Comparison of ENCODE assay signal across 18 cellular contexts in the genomic region with DNA sequence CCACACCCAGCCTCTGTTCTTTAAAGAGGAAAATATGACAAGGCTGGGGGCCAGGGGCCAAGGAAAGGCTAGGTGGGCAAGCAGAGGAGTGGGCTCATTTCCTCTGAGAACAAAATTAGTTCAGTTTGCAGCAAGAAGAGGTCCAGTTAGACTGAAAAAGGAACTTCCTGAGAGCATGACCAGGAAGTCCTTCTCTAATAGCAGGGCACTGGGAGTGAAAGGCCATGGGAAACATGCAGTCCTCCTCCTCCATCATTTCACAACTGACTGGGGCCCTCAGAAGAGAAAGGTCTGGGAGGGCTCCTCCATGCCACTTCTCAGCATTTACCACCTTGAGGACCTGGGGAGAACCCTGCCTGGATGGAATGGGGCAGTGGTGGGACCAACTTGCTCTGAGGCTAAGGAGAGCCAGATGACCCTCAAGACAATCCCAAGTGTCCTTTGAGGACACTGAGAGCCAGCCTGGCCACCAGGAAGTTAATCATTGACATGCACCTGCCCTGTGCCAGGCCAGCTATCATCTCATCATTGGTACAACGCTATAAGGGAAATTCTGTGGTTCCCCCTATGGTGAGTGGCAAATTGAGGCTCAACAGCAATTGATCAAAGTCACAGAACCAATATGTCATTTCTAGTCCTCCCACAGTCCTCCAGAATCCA. TPM values are rescaled to one million over a fixed set of nuclear protein-coding genes. Genes with fewer than 3 reads are reported as not detected.
DNase-seq lines count a peak whose midpoint lies in the region; ATAC-seq, FAIRE-seq and TF ChIP-seq lines count a peak whose summit lies in the region.
"Had no signal": no experiment of that assay in that cellular context is flagged by ENCODE, and none has a peak within 500 bp of the region (broad histone marks: within the 10 kb centered on the region; RNA-seq: fewer than 3 reads in every experiment).

No MANE protein-coding gene starts in this region.

- H3K27ac ChIP-seq in right lobe of liver: no peak overlapping the region
- no peak overlapping the region for H3K27ac ChIP-seq in HepG2 (ENCODE audit: extremely low read length, insufficient read depth, low read length)
- no peak overlapping the region for H3K27ac ChIP-seq in left lung
- no peak overlapping the region for H3K27ac ChIP-seq in suprapubic skin

- in situ Hi-C loops in HepG2 (cut with HindIII; ENCODE audit: extremely low pct_ligation_motif_present, low pct_unique_long_range_greater_than_20kb): no loop called here

- H3K4me1 ChIP-seq in right lobe of liver: peaks cover 0 to 6% (median 0%) of the 10 kb centered on the region in 4 donors
- H3K4me1 ChIP-seq in HepG2 (ENCODE audit: insufficient read depth, low read length): no peaks in the 10 kb centered on the region
- peaks cover 5 to 34% of the 10 kb centered on the region in 2 donors for H3K4me1 ChIP-seq in left lung
- H3K4me1 ChIP-seq in suprapubic skin: peaks cover 7% of the 10 kb centered on the region

- TF ChIP-seq POLR2A in right lobe of liver (IDR thresholded peaks at IDR 0.05) (no peak), HepG2 (IDR thresholded peaks at IDR 0.05; ENCODE audit: insufficient read depth in 1 of 2, low read depth in 2 of 2, low read length in 2 of 2) (no peak), suprapubic skin (IDR thresholded peaks at IDR 0.05) (no peak)

- intact Hi-C loops in right lobe of liver (cut with DNase I) (no loop called here), HepG2 (cut with micrococcal nuclease; ENCODE audit: unreplicated experiment) (no loop called here), left lung (cut with DNase I) (no loop called here)

- no peak overlapping the region for H3K4me2 ChIP-seq in HepG2 (ENCODE audit: low read depth, low read length)

- WGBS in right lobe of liver (ENCODE audit: insufficient coverage, low coverage, low lambda C conversion rate, missing lambda C conversion rate): 14% methylated on average over 1 of the region's 1 CpG
- no CpG with 5 or more reads among the region's 1 CpG for WGBS in HepG2 (ENCODE audit: low lambda C conversion rate)
- WGBS in suprapubic skin: 100% methylated on average over 1 of the region's 1 CpG

- DNase-seq in right lobe of liver (no peak), HepG2 (ENCODE audit: low spot score) (no peak), bronchial epithelial cell (ENCODE audit: low read depth) (no peak), left lung (peak in 1 of 2 donors; percentile 31), COR-L47 (lab: John Stamatoyannopoulos, UW) (no peak), suprapubic skin (ENCODE audit: low spot score in 2 of 2) (no peak), cortex of kidney (lab: John Stamatoyannopoulos, UW) (no peak)
- DNase-seq: C1 segment of cervical spinal cord, EL, GOT3, KBM-7, NCI-H1048, NCI-H1436 treated with DMSO at 0.1 percent for 48 hours, NCI-H2081 treated with DMSO at 0.1 percent for 48 hours, NCI-H2227 treated with DMSO at 0.1 percent for 48 hours, NCI-H524 had no signal

- H2AFZ ChIP-seq in HepG2 (ENCODE audit: low read length): no peak overlapping the region

- FAIRE-seq in HepG2 (lab: Jason Lieb, UNC) (no peak), bronchial epithelial cell (lab: Jason Lieb, UNC) (peak; percentile 89)
- FAIRE-seq: A204.1 had no signal

- no peaks in the 10 kb centered on the region for H3K9me3 ChIP-seq in right lobe of liver
- H3K9me3 ChIP-seq in HepG2 (ENCODE audit: low read length): no peaks in the 10 kb centered on the region
- no peaks in the 10 kb centered on the region for H3K9me3 ChIP-seq in left lung
- H3K9me3 ChIP-seq in suprapubic skin: no peaks in the 10 kb centered on the region

- BruUV-seq in HepG2 (replicated peaks; lab: Mats Ljungman, UMichigan): no TSS peak

- H3K36me3 ChIP-seq in right lobe of liver (no peaks in the 10 kb centered on the region), HepG2 (replicated peaks in 1 of 2; ENCODE audit: control insufficient read depth in 1 of 2, insufficient read depth in 2 of 2, low read length in 2 of 2) (no peaks in the 10 kb centered on the region), bronchial epithelial cell (ENCODE audit: control insufficient read depth, insufficient read depth, low read length) (no peaks in the 10 kb centered on the region), left lung (no peaks in the 10 kb centered on the region), suprapubic skin (no peaks in the 10 kb centered on the region)

- ATAC-seq in right lobe of liver: peak in 3 of 4 donors; percentile 40 to 59 (median 50)
- no peak for ATAC-seq in HepG2
- peak; percentile 8 for ATAC-seq in left lung
- no peak for ATAC-seq in GM21423 (IDR thresholded peaks at IDR 0.05; ENCODE audit: unreplicated experiment)

- no peaks in the 10 kb centered on the region for H3K79me2 ChIP-seq in HepG2 (ENCODE audit: insufficient read depth, low read length)

- CTCF ChIA-PET in HepG2 (lab: Yijun Ruan, JAX; ENCODE audit: low intra/inter-chr PET ratio, low total read pairs): no interaction called here

- no peak for TF ChIP-seq RAD21 in HepG2 (CRISPR knock-in tag; IDR thresholded peaks at IDR 0.05)

- no peak overlapping the region for H3K9ac ChIP-seq in HepG2 (ENCODE audit: insufficient read depth, low read depth, low read length)

- TF ChIP-seq CTCF in right lobe of liver (IDR thresholded peaks at IDR 0.05): no peak
- TF ChIP-seq CTCF in HepG2 (CRISPR knock-in tag; IDR thresholded peaks at IDR 0.05): no peak
- no peak for TF ChIP-seq CTCF in bronchial epithelial cell (IDR thresholded peaks at IDR 0.05; ENCODE audit: insufficient read depth, low read length, severe bottlenecking)
- TF ChIP-seq CTCF in left lung (IDR thresholded peaks at IDR 0.05): no peak
- no peak for TF ChIP-seq CTCF in suprapubic skin (IDR thresholded peaks at IDR 0.05)

- H3K4me3 ChIP-seq in right lobe of liver: no peak overlapping the region
- no peak overlapping the region for H3K4me3 ChIP-seq in HepG2 (replicated peaks in 1 of 3; ENCODE audit: insufficient read depth in 1 of 3, low read depth in 2 of 3, low read length in 3 of 3)
- no peak overlapping the region for H3K4me3 ChIP-seq in bronchial epithelial cell (ENCODE audit: low read depth, low read length)
- H3K4me3 ChIP-seq in left lung: no peak overlapping the region
- H3K4me3 ChIP-seq in suprapubic skin: no peak overlapping the region

- no peak for TF ChIP-seq EP300 in HepG2 (IDR thresholded peaks at IDR 0.05; ENCODE audit: low read depth in 2 of 2, low read length in 2 of 2)
- no peak for TF ChIP-seq EP300 in HepG2 (CRISPR knock-in tag; IDR thresholded peaks at IDR 0.05; ENCODE audit: borderline replicate concordance)
- no peak for TF ChIP-seq EP300 in suprapubic skin (IDR thresholded peaks at IDR 0.05)

- H3K27me3 ChIP-seq in right lobe of liver (no peaks in the 10 kb centered on the region), HepG2 (ENCODE audit: control insufficient read depth in 1 of 2, insufficient read depth in 2 of 2, low read length in 2 of 2) (peaks cover 7 to 34% of the 10 kb centered on the region in 2 experiments; a peak in 3 of 5 replicates), bronchial epithelial cell (ENCODE audit: control insufficient read depth, insufficient read depth, low read length) (peaks cover 3% of the 10 kb centered on the region), left lung (peaks cover 25 to 72% of the 10 kb centered on the region in 2 donors), suprapubic skin (peaks cover 34% of the 10 kb centered on the region)

- POLR2A ChIA-PET in HepG2 (lab: Yijun Ruan, JAX): no interaction called here

- H4K20me1 ChIP-seq in HepG2 (ENCODE audit: insufficient read depth, low read length): no peaks in the 10 kb centered on the region

RNA-seq across cellular contexts. Expression of a gene that starts 2.0 kb away (rescaled TPM):
- total RNA-seq in right lobe of liver (not detected), HepG2 (2016; rRNA removed; fragmentation: Illumina TruSeq; extraction: Trizol) (not detected in 2 replicates), bronchial epithelial cell (not detected in 2 replicates), left lung (under 1 TPM in 1 of 2 donors, not detected in 1; 0.42 TPM), suprapubic skin (under 1 TPM in 1 of 4 donors, not detected in 3; 0.15 TPM)
- not detected in 2 replicates for total RNA-seq in HepG2 (2016; cell fraction: cytosol; rRNA removed; fragmentation: Illumina TruSeq; extraction: Trizol; ENCODE audit: low read depth)
- not detected in 2 replicates for total RNA-seq in HepG2 (2016; cell fraction: insoluble cytoplasmic fraction; rRNA removed; fragmentation: Illumina TruSeq; extraction: Trizol)
- total RNA-seq in HepG2 (2016; cell fraction: membrane; rRNA removed; fragmentation: Illumina TruSeq; extraction: Trizol): not detected in 2 replicates
- total RNA-seq in HepG2 (2016; cell fraction: nucleus; rRNA removed; fragmentation: Illumina TruSeq; extraction: Trizol): not detected in 2 replicates
- not detected in 2 replicates for polyA plus RNA-seq in HepG2 (2011; rRNA removed)
- not detected in 2 replicates for polyA plus RNA-seq in HepG2 (2011; cell fraction: cytosol; rRNA removed)
- not detected in 2 replicates for polyA plus RNA-seq in HepG2 (2011; cell fraction: nucleus; rRNA removed)
- not detected in 2 replicates for polyA plus RNA-seq in HepG2 (2012)
- not detected in 2 replicates for polyA plus RNA-seq in HepG2 (2016; cell fraction: cytosol; fragmentation: Illumina TruSeq; extraction: Trizol; ENCODE audit: low read depth)
- polyA plus RNA-seq in HepG2 (2016; cell fraction: insoluble cytoplasmic fraction; fragmentation: Illumina TruSeq; extraction: Trizol; ENCODE audit: low read depth): not detected in 2 replicates
- not detected in 2 replicates for polyA plus RNA-seq in HepG2 (2016; cell fraction: membrane; fragmentation: Illumina TruSeq; extraction: Trizol; ENCODE audit: low read depth)
- not detected in 2 replicates for polyA plus RNA-seq in HepG2 (2016; cell fraction: nucleus; fragmentation: Illumina TruSeq; extraction: Trizol; ENCODE audit: insufficient read depth, low read depth)
- polyA minus RNA-seq in HepG2 (2011; rRNA and poly(A)+ RNA removed; ENCODE audit: low replicate concordance): not detected in 2 replicates
- not detected in 2 replicates for polyA minus RNA-seq in HepG2 (2011; cell fraction: cytosol; rRNA and poly(A)+ RNA removed)
- not detected in 2 replicates for polyA minus RNA-seq in HepG2 (2011; cell fraction: nucleus; rRNA and poly(A)+ RNA removed)

RNA-seq across cellular contexts. Expression of a gene that starts 9.1 kb away (rescaled TPM):
- total RNA-seq in right lobe of liver (not detected), HepG2 (2016; rRNA removed; fragmentation: Illumina TruSeq; extraction: Trizol) (not detected in 2 replicates), bronchial epithelial cell (1.3 and 9.9 TPM in 2 replicates), left lung (1 to 10 TPM; 7.2 to 7.7 TPM), suprapubic skin (100 to 1,000 TPM; 128 to 258 (median 196) TPM)
- not detected in 2 replicates for total RNA-seq in HepG2 (2016; cell fraction: cytosol; rRNA removed; fragmentation: Illumina TruSeq; extraction: Trizol; ENCODE audit: low read depth)
- not detected in 2 replicates for total RNA-seq in HepG2 (2016; cell fraction: insoluble cytoplasmic fraction; rRNA removed; fragmentation: Illumina TruSeq; extraction: Trizol)
- not detected in 2 replicates for total RNA-seq in HepG2 (2016; cell fraction: membrane; rRNA removed; fragmentation: Illumina TruSeq; extraction: Trizol)
- not detected in 2 replicates for total RNA-seq in HepG2 (2016; cell fraction: nucleus; rRNA removed; fragmentation: Illumina TruSeq; extraction: Trizol)
- not detected in 2 replicates for polyA plus RNA-seq in HepG2 (2011; rRNA removed)
- not detected in 2 replicates for polyA plus RNA-seq in HepG2 (2011; cell fraction: cytosol; rRNA removed)
- not detected in 2 replicates for polyA plus RNA-seq in HepG2 (2011; cell fraction: nucleus; rRNA removed)
- polyA plus RNA-seq in HepG2 (2012): not detected in 2 replicates
- polyA plus RNA-seq in HepG2 (2016; cell fraction: cytosol; fragmentation: Illumina TruSeq; extraction: Trizol; ENCODE audit: low read depth): not detected in 2 replicates
- polyA plus RNA-seq in HepG2 (2016; cell fraction: insoluble cytoplasmic fraction; fragmentation: Illumina TruSeq; extraction: Trizol; ENCODE audit: low read depth): not detected in 2 replicates
- not detected in 2 replicates for polyA plus RNA-seq in HepG2 (2016; cell fraction: membrane; fragmentation: Illumina TruSeq; extraction: Trizol; ENCODE audit: low read depth)
- polyA plus RNA-seq in HepG2 (2016; cell fraction: nucleus; fragmentation: Illumina TruSeq; extraction: Trizol; ENCODE audit: insufficient read depth, low read depth): not detected in 2 replicates
- polyA minus RNA-seq in HepG2 (2011; rRNA and poly(A)+ RNA removed; ENCODE audit: low replicate concordance): 0.82 TPM in 1 of 2 replicates, not detected in the other
- polyA minus RNA-seq in HepG2 (2011; cell fraction: cytosol; rRNA and poly(A)+ RNA removed): not detected in 2 replicates
- polyA minus RNA-seq in HepG2 (2011; cell fraction: nucleus; rRNA and poly(A)+ RNA removed): not detected in 2 replicates

RNA-seq across cellular contexts. Expression of a gene that starts 20.2 kb away (rescaled TPM):
- total RNA-seq in right lobe of liver (under 1 TPM in 2 of 6 experiments, not detected in 4; 0.31 to 0.34 TPM), HepG2 (2016; rRNA removed; fragmentation: Illumina TruSeq; extraction: Trizol) (0.51 and 1.3 TPM in 2 replicates), bronchial epithelial cell (under 0.01 TPM in 1 of 2 replicates, not detected in the other), left lung (under 1 TPM in 1 of 2 donors, not detected in 1; 0.09 TPM), suprapubic skin (not detected)
- total RNA-seq in HepG2 (2016; cell fraction: cytosol; rRNA removed; fragmentation: Illumina TruSeq; extraction: Trizol; ENCODE audit: low read depth): 0.20 and 0.35 TPM in 2 replicates
- 0.54 and 1.1 TPM in 2 replicates for total RNA-seq in HepG2 (2016; cell fraction: insoluble cytoplasmic fraction; rRNA removed; fragmentation: Illumina TruSeq; extraction: Trizol)
- 0.55 and 0.59 TPM in 2 replicates for total RNA-seq in HepG2 (2016; cell fraction: membrane; rRNA removed; fragmentation: Illumina TruSeq; extraction: Trizol)
- total RNA-seq in HepG2 (2016; cell fraction: nucleus; rRNA removed; fragmentation: Illumina TruSeq; extraction: Trizol): 0.47 and 0.87 TPM in 2 replicates
- 0.32 and 0.38 TPM in 2 replicates for polyA plus RNA-seq in HepG2 (2011; rRNA removed)
- polyA plus RNA-seq in HepG2 (2011; cell fraction: cytosol; rRNA removed): 0.21 and 0.23 TPM in 2 replicates
- 0.64 and 0.79 TPM in 2 replicates for polyA plus RNA-seq in HepG2 (2011; cell fraction: nucleus; rRNA removed)
- polyA plus RNA-seq in HepG2 (2012): 0.43 and 0.78 TPM in 2 replicates
- 0.23 and 0.31 TPM in 2 replicates for polyA plus RNA-seq in HepG2 (2016; cell fraction: cytosol; fragmentation: Illumina TruSeq; extraction: Trizol; ENCODE audit: low read depth)
- 0.48 and 0.69 TPM in 2 replicates for polyA plus RNA-seq in HepG2 (2016; cell fraction: insoluble cytoplasmic fraction; fragmentation: Illumina TruSeq; extraction: Trizol; ENCODE audit: low read depth)
- polyA plus RNA-seq in HepG2 (2016; cell fraction: membrane; fragmentation: Illumina TruSeq; extraction: Trizol; ENCODE audit: low read depth): 0.23 and 0.48 TPM in 2 replicates
- 1.6 and 2.3 TPM in 2 replicates for polyA plus RNA-seq in HepG2 (2016; cell fraction: nucleus; fragmentation: Illumina TruSeq; extraction: Trizol; ENCODE audit: insufficient read depth, low read depth)
- polyA minus RNA-seq in HepG2 (2011; rRNA and poly(A)+ RNA removed; ENCODE audit: low replicate concordance): 0.16 and 0.48 TPM in 2 replicates
- polyA minus RNA-seq in HepG2 (2011; cell fraction: cytosol; rRNA and poly(A)+ RNA removed): not detected in 2 replicates
- polyA minus RNA-seq in HepG2 (2011; cell fraction: nucleus; rRNA and poly(A)+ RNA removed): 0.25 TPM in 1 of 2 replicates, not detected in the other

RNA-seq across cellular contexts. Expression of a gene that starts 48.8 kb away (rescaled TPM):
- total RNA-seq in right lobe of liver (under 1 TPM in 1 of 6 experiments, not detected in 5; 0.16 TPM), HepG2 (2016; rRNA removed; fragmentation: Illumina TruSeq; extraction: Trizol) (not detected in 2 replicates), bronchial epithelial cell (0.53 TPM in 1 of 2 replicates, not detected in the other), left lung (1 to 10 TPM; 1.7 to 1.8 TPM), suprapubic skin (under 1 TPM in 3 of 4 donors, not detected in 1; 0.38 to 0.65 (median 0.56) TPM)
- not detected in 2 replicates for total RNA-seq in HepG2 (2016; cell fraction: cytosol; rRNA removed; fragmentation: Illumina TruSeq; extraction: Trizol; ENCODE audit: low read depth)
- not detected in 2 replicates for total RNA-seq in HepG2 (2016; cell fraction: insoluble cytoplasmic fraction; rRNA removed; fragmentation: Illumina TruSeq; extraction: Trizol)
- not detected in 2 replicates for total RNA-seq in HepG2 (2016; cell fraction: membrane; rRNA removed; fragmentation: Illumina TruSeq; extraction: Trizol)
- total RNA-seq in HepG2 (2016; cell fraction: nucleus; rRNA removed; fragmentation: Illumina TruSeq; extraction: Trizol): not detected in 2 replicates
- not detected in 2 replicates for polyA plus RNA-seq in HepG2 (2011; rRNA removed)
- polyA plus RNA-seq in HepG2 (2011; cell fraction: cytosol; rRNA removed): 0.01 and 0.03 TPM in 2 replicates
- 0.21 TPM in 1 of 2 replicates, not detected in the other for polyA plus RNA-seq in HepG2 (2011; cell fraction: nucleus; rRNA removed)
- not detected in 2 replicates for polyA plus RNA-seq in HepG2 (2012)
- not detected in 2 replicates for polyA plus RNA-seq in HepG2 (2016; cell fraction: cytosol; fragmentation: Illumina TruSeq; extraction: Trizol; ENCODE audit: low read depth)
- not detected in 2 replicates for polyA plus RNA-seq in HepG2 (2016; cell fraction: insoluble cytoplasmic fraction; fragmentation: Illumina TruSeq; extraction: Trizol; ENCODE audit: low read depth)
- polyA plus RNA-seq in HepG2 (2016; cell fraction: membrane; fragmentation: Illumina TruSeq; extraction: Trizol; ENCODE audit: low read depth): not detected in 2 replicates
- not detected in 2 replicates for polyA plus RNA-seq in HepG2 (2016; cell fraction: nucleus; fragmentation: Illumina TruSeq; extraction: Trizol; ENCODE audit: insufficient read depth, low read depth)
- 0.65 TPM in 1 of 2 replicates, not detected in the other for polyA minus RNA-seq in HepG2 (2011; rRNA and poly(A)+ RNA removed; ENCODE audit: low replicate concordance)
- not detected in 2 replicates for polyA minus RNA-seq in HepG2 (2011; cell fraction: cytosol; rRNA and poly(A)+ RNA removed)
- polyA minus RNA-seq in HepG2 (2011; cell fraction: nucleus; rRNA and poly(A)+ RNA removed): not detected in 2 replicates

Comparison
In these comparisons a context has a peak if more than half of its experiments do, and no peak if none do; other contexts are left out.
1. ATAC-seq: peak in right lobe of liver (3 of 4) and left lung (single experiment); none in HepG2 (single experiment) and GM21423 (single experiment).
2. RNA of a gene that starts 9.1 kb away (total RNA-seq): 128 to 258 TPM in suprapubic skin; 7.2 to 7.7 TPM in left lung, 1.3 to 9.9 TPM in bronchial epithelial cell, not detected in right lobe of liver and not detected in HepG2; every median in the first group is over 10 times any median in the second.